24 cellular contexts compared by ENCODE assay signal in the genomic region with DNA sequence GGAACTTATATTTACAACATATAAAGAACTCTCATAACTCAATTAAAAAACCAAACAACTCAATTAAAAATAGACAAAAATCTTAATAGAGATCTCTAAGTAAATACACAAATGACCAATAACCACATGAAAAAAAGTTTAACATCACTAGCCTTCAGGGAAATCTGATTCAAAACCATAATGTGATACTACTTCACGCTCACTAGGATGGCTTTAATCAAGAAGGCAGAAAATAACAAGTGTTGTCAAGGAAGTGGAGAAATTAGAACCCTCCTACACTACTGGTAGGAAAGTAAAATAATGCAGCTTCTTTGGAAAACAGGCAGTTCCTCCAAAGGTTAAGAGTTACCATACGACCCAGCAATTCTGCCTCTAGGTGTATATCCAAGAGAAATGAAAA.
"Had no signal": no experiment of that assay in that cellular context is flagged by ENCODE, and none has a peak within 500 bp of the region (broad histone marks: within the 10 kb centered on the region; RNA-seq: fewer than 3 reads in every experiment).

No MANE protein-coding gene starts in this region.

- H3K27me3 Mint-ChIP-seq: dendritic cell treated with granulocyte-macrophage colony-stimulating factor and Interleukin-4, amounts not matched to agents 40 ng/mL and 50 ng/mL, for 4 days; effector memory CD8-positive, alpha-beta T cell had no signal

- DNase-seq: effector memory CD8-positive, alpha-beta T cell; esophagus squamous epithelium; foreskin fibroblast; kidney; left cardiac atrium; left ventricle myocardium inferior; lower lobe of right lung; mesenchymal stem cell; midbrain; retina; spleen; stimulated activated CD4-positive, alpha-beta T cell treated with anti-CD3 and anti-CD28 coated beads, Interleukin-15, amount 100 ng/mL, for 24 hours; stimulated activated CD4-positive, alpha-beta T cell treated with anti-CD3 and anti-CD28 coated beads, Interleukin-1b, Interleukin-23, amount 100 ng/mL, for 48 hours; stimulated activated CD4-positive, alpha-beta T cell treated with anti-CD3 and anti-CD28 coated beads, Interleukin-4, amount 100 ng/mL, for 24 hours; stimulated activated naive CD4-positive, alpha-beta T cell; thyroid gland; upper lobe of left lung; uterus had no signal

- H3K4me3 ChIP-seq: esophagus squamous epithelium, left ventricle myocardium inferior, lower lobe of right lung, prostate gland, spleen, suprapubic skin, thyroid gland, upper lobe of left lung, uterus had no signal

- H3K27ac Mint-ChIP-seq: dendritic cell treated with granulocyte-macrophage colony-stimulating factor and Interleukin-4, amounts not matched to agents 40 ng/mL and 50 ng/mL, for 4 days; nephron had no signal

- H3K27me3 ChIP-seq: esophagus squamous epithelium, spleen, suprapubic skin, thyroid gland, upper lobe of left lung, uterus had no signal

- H3K27ac ChIP-seq: esophagus squamous epithelium, lower lobe of right lung, parathyroid adenoma, suprapubic skin, thyroid gland, upper lobe of left lung, uterus had no signal

- H3K36me3 ChIP-seq: left ventricle myocardium inferior, prostate gland, uterus had no signal

- H2AFZ ChIP-seq: parathyroid adenoma had no signal

- H3K9me3 ChIP-seq: esophagus squamous epithelium, left ventricle myocardium inferior, lower lobe of right lung, prostate gland, spleen, suprapubic skin, thyroid gland, upper lobe of left lung, uterus had no signal

- H3K9ac ChIP-seq: parathyroid adenoma had no signal

- ATAC-seq: effector memory CD8-positive, alpha-beta T cell; left cardiac atrium; lower lobe of right lung; sciatic nerve had no signal

- H3K4me3 Mint-ChIP-seq: dendritic cell treated with granulocyte-macrophage colony-stimulating factor and Interleukin-4, amounts not matched to agents 40 ng/mL and 50 ng/mL, for 4 days; nephron had no signal

- H3K9me3 Mint-ChIP-seq: dendritic cell treated with granulocyte-macrophage colony-stimulating factor and Interleukin-4, amounts not matched to agents 40 ng/mL and 50 ng/mL, for 4 days; effector memory CD8-positive, alpha-beta T cell; nephron had no signal
